8 cellular contexts compared by ENCODE assay signal in the genomic region with DNA sequence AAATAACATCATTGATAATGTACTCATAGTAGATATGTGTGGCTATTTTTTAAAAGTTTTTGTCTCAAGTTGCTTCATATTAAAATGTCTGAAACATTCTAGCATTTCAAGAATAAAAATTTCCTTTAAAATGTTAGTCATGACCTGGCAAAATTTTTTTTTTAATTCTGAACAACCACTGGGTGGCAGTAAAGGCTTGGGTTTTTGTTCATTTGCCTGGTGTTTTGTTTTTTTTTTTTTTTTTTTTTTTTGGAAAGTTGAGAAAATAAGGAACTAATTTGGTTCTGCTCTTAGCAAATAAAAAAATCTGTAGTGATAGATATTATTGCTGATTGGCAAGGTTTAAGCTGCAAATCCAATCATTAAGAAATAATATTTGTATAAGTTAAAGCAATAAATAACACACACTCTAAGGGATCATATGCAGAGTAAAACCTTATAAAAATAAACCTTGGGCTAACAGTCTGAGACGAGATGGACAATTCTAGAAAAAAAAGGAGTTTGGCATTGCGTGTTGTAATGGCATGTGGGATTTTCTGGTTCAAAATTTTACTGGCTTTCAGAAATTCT.
DNase-seq lines count a peak whose midpoint lies in the region; ATAC-seq, FAIRE-seq and TF ChIP-seq lines count a peak whose summit lies in the region.

No MANE protein-coding gene starts in this region.

- H2AFZ ChIP-seq in HepG2 (ENCODE audit: low read length), result no peak overlapping the region

- TF ChIP-seq CTCF in LNCAP (IDR thresholded peaks at IDR 0.05) (peak; percentile 48), astrocyte of the cerebellum (IDR thresholded peaks at IDR 0.05; ENCODE audit: low read depth, low read length, missing control alignments) (peak; percentile 13), HepG2 (CRISPR knock-in tag; IDR thresholded peaks at IDR 0.05) (peak; percentile 40; the same call in 1 of the 2 replicates)

- H3K4me3 ChIP-seq in astrocyte of the cerebellum (ENCODE audit: low read depth, low read length) (no peak overlapping the region), HepG2 (replicated peaks in 1 of 3; ENCODE audit: insufficient read depth in 1 of 3, low read depth in 2 of 3, low read length in 3 of 3) (no peak overlapping the region)

- no peak for ATAC-seq in HepG2
- no peak for ATAC-seq in HG03280 (IDR thresholded peaks at IDR 0.05; ENCODE audit: unreplicated experiment)
- no peak for ATAC-seq in HG03175 (IDR thresholded peaks at IDR 0.05; ENCODE audit: unreplicated experiment)

- H4K20me1 ChIP-seq in HepG2 (ENCODE audit: insufficient read depth, low read length), result no peaks in the 10 kb centered on the region

- no peak for TF ChIP-seq EP300 in HepG2 (IDR thresholded peaks at IDR 0.05; ENCODE audit: low read depth in 2 of 2, low read length in 2 of 2)
- TF ChIP-seq EP300 in HepG2 (CRISPR knock-in tag; IDR thresholded peaks at IDR 0.05; ENCODE audit: borderline replicate concordance), result no peak

- WGBS in HepG2 (ENCODE audit: low lambda C conversion rate), result 0% methylated on average over 2 of the region's 2 CpGs

- peak; percentile 4 for DNase-seq in activated CD4-positive, alpha-beta T cell treated with anti-CD3 and anti-CD28 coated beads for 48 hours
- DNase-seq in activated CD4-positive, alpha-beta T cell treated with anti-CD3 and anti-CD28 coated beads for 1 hour, result no peak
- peak; percentile 22 for DNase-seq in astrocyte of the cerebellum (ENCODE audit: low read depth)
- peak; percentile 30 for DNase-seq in HepG2 (ENCODE audit: low spot score)
- DNase-seq in SW480 (ENCODE audit: low spot score), result no peak

- no peaks in the 10 kb centered on the region for H3K36me3 ChIP-seq in HepG2 (replicated peaks in 1 of 2; ENCODE audit: control insufficient read depth in 1 of 2, insufficient read depth in 2 of 2, low read length in 2 of 2)

- BruUV-seq in HepG2 (replicated peaks; lab: Mats Ljungman, UMichigan), result no TSS peak

- no peaks in the 10 kb centered on the region for H3K9me3 ChIP-seq in HepG2 (ENCODE audit: low read length)

- in situ Hi-C loops in astrocyte of the cerebellum (cut with HindIII; ENCODE audit: low sequenced_read_pairs), result loop anchor here (25.0 kb wide), 2 partner anchors 247 to 1172 kb away; no protein-coding TSS in a partner anchor
- in situ Hi-C loops in HepG2 (cut with HindIII; ENCODE audit: extremely low pct_ligation_motif_present, low pct_unique_long_range_greater_than_20kb), result loop anchor here (5.0 kb wide), 1 partner anchor 267 kb away; no protein-coding TSS in a partner anchor

- TF ChIP-seq POLR2A in HepG2 (IDR thresholded peaks at IDR 0.05; ENCODE audit: insufficient read depth in 1 of 2, low read depth in 2 of 2, low read length in 2 of 2), result no peak

- no peak overlapping the region for H3K4me2 ChIP-seq in HepG2 (ENCODE audit: low read depth, low read length)

- H3K9ac ChIP-seq in HepG2 (ENCODE audit: insufficient read depth, low read depth, low read length), result no peak overlapping the region

- H3K79me2 ChIP-seq in HepG2 (ENCODE audit: insufficient read depth, low read length), result no peaks in the 10 kb centered on the region

- CTCF ChIA-PET in HepG2 (lab: Yijun Ruan, JAX; ENCODE audit: low intra/inter-chr PET ratio, low total read pairs), result interaction anchor here (0.8 to 3.2 kb wide), 3 partner anchors 267 to 349 kb away, joined by 3 to 43 read pairs (median 3); no protein-coding TSS in a partner anchor

- peak; percentile 26 for FAIRE-seq in HepG2 (lab: Jason Lieb, UNC)

- POLR2A ChIA-PET in HepG2 (lab: Yijun Ruan, JAX), result no interaction called here

- TF ChIP-seq RAD21 in HepG2 (CRISPR knock-in tag; IDR thresholded peaks at IDR 0.05), result no peak

- no peaks in the 10 kb centered on the region for H3K4me1 ChIP-seq in HepG2 (ENCODE audit: insufficient read depth, low read length)

- H3K27ac ChIP-seq in HepG2 (ENCODE audit: extremely low read length, insufficient read depth, low read length), result no peak overlapping the region

- intact Hi-C loops in HepG2 (cut with micrococcal nuclease; ENCODE audit: unreplicated experiment), result loop anchor here (1.0 to 10.0 kb wide), 3 partner anchors 267 to 1170 kb away; no protein-coding TSS in a partner anchor

- no peaks in the 10 kb centered on the region for H3K27me3 ChIP-seq in HepG2 (ENCODE audit: control insufficient read depth in 1 of 2, insufficient read depth in 2 of 2, low read length in 2 of 2)

TF ChIP-seq in HepG2, 621 proteins besides CTCF, POLR2A, EP300 and RAD21:
- no peak for TF ChIP-seq FOXA3 (CRISPR knock-in tag; IDR thresholded peaks at IDR 0.05)
- TF ChIP-seq STAG1 (CRISPR knock-in tag; IDR thresholded peaks at IDR 0.05), result peak; percentile 69
- TF ChIP-seq MAFK (conservative IDR thresholded peaks at IDR 0.05 in 1 of 2, IDR thresholded peaks at IDR 0.05 in 1 of 2; ENCODE audit: low read length in 2 of 2), result peak in 1 of 2 experiments; percentile 13; a peak in 1 of 4 replicates
- peak; percentile 14; the same call in 1 of the 2 replicates for TF ChIP-seq NFE2L2 (IDR thresholded peaks at IDR 0.05; ENCODE audit: low read length)
- TF ChIP-seq SMC3 (IDR thresholded peaks at IDR 0.05; ENCODE audit: low read length), result peak; percentile 48; the same call in 1 of the 2 replicates
- TF ChIP-seq, protein P1, sequence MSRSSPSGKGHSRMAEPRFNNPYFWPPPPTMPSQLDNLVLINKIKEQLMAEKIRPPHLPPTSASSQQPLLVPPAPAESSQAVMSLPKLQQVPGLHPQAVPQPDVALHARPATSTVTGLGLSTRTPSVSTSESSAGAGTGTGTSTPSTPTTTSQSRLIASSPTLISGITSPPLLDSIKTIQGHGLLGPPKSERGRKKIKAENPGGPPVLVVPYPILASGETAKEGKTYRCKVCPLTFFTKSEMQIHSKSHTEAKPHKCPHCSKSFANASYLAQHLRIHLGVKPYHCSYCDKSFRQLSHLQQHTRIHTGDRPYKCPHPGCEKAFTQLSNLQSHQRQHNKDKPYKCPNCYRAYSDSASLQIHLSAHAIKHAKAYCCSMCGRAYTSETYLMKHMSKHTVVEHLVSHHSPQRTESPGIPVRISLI (CRISPR knock-in tag; IDR thresholded peaks at IDR 0.05; ENCODE audit: borderline replicate concordance), result peak; percentile 82

Comparison
In these comparisons a context has a peak if more than half of its experiments do, and no peak if none do; other contexts are left out.
1. DNase-seq: peak in activated CD4-positive, alpha-beta T cell treated with anti-CD3 and anti-CD28 coated beads for 48 hours (single experiment), astrocyte of the cerebellum (single experiment) and HepG2 (single experiment); none in activated CD4-positive, alpha-beta T cell treated with anti-CD3 and anti-CD28 coated beads for 1 hour (single experiment) and SW480 (single experiment).
2. Peak in every context shown above with its lines, with median percentiles within 50 percentile points of each other: CTCF ChIP-seq.